ENCODE assay signal across 2 cellular contexts in genomic region chr3:40869013-40869412, GRCh38.
TF ChIP-seq lines count a peak whose summit lies in the region.

No MANE protein-coding gene starts in this region.

TF ChIP-seq in GM23338, 12 proteins besides CTCF, POLR2A, EP300 and RAD21:
- TF ChIP-seq REST (IDR thresholded peaks at IDR 0.05; ENCODE audit: unreplicated experiment) (no peak), JUNB (IDR thresholded peaks at IDR 0.05; ENCODE audit: unreplicated experiment) (no peak), EZH2 (IDR thresholded peaks at IDR 0.05; ENCODE audit: low read depth, unreplicated experiment) (no peak), ZNF331 (CRISPR knock-in tag; IDR thresholded peaks at IDR 0.05; ENCODE audit: low read depth) (no peak), ZNF462 (CRISPR knock-in tag; IDR thresholded peaks at IDR 0.05) (no peak), NANOG (IDR thresholded peaks at IDR 0.05; ENCODE audit: borderline replicate concordance) (no peak), CREB1 (CRISPR knock-in tag; IDR thresholded peaks at IDR 0.05; ENCODE audit: low read depth) (no peak), POLR2AphosphoS5 (IDR thresholded peaks at IDR 0.05; ENCODE audit: low read depth) (no peak), ZNF114 (CRISPR knock-in tag; IDR thresholded peaks at IDR 0.05) (no peak), STAT1 (IDR thresholded peaks at IDR 0.05; ENCODE audit: unreplicated experiment) (no peak), ETS1 (IDR thresholded peaks at IDR 0.05) (no peak), EZH2phosphoT487 (IDR thresholded peaks at IDR 0.05; ENCODE audit: unreplicated experiment) (no peak)

TF ChIP-seq in H1, 55 proteins besides CTCF, POLR2A, EP300 and RAD21:
- no peak for TF ChIP-seq MAX (IDR thresholded peaks at IDR 0.05)
- no peak for TF ChIP-seq TCF12 (IDR thresholded peaks at IDR 0.05; ENCODE audit: low read depth, low read length)
